In the genomic region with DNA sequence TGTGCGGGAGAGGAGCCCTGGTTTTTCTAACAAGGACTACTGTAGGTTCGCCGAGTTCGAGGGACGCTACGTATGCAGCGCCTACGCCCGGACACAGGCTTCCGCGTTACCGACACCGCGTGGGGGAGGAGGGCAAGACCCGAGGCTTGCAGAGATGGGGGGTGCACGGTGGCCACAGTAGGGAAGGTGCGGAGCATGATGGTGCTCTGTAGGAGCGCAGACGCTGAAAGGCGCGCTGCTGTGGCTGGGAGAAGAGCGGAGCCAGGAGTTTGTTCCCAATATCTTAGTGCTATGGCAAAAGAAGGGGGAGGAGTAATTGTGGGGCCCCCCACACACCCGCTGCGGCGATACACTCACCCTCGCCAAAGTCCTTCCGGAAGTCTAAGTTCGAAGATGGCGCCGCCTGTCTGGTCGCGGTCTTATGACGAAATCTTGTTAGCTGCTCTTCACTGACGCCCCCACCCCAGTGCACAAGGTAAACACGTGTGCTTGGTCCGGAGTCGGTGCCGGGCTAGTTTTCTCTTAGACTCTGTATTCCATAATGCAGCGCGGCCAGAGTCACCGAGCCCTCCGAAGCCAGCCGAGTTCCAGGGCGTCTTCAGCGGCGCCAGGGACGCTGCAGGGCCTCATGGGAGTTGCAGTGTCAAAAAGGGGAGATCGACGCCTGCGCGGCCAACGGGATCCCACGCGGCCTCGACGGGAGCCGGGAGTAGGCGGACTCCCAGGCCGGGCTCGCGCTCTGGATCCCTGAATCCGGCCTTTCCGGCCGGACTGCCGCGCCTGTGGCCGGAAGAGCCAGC, we compare ENCODE assay signal across 8 cellular contexts. TPM values are rescaled to one million over a fixed set of nuclear protein-coding genes. Genes with fewer than 3 reads are reported as not detected.
DNase-seq lines count a peak whose midpoint lies in the region; ATAC-seq and TF ChIP-seq lines count a peak whose summit lies in the region.

A gene with protein sequence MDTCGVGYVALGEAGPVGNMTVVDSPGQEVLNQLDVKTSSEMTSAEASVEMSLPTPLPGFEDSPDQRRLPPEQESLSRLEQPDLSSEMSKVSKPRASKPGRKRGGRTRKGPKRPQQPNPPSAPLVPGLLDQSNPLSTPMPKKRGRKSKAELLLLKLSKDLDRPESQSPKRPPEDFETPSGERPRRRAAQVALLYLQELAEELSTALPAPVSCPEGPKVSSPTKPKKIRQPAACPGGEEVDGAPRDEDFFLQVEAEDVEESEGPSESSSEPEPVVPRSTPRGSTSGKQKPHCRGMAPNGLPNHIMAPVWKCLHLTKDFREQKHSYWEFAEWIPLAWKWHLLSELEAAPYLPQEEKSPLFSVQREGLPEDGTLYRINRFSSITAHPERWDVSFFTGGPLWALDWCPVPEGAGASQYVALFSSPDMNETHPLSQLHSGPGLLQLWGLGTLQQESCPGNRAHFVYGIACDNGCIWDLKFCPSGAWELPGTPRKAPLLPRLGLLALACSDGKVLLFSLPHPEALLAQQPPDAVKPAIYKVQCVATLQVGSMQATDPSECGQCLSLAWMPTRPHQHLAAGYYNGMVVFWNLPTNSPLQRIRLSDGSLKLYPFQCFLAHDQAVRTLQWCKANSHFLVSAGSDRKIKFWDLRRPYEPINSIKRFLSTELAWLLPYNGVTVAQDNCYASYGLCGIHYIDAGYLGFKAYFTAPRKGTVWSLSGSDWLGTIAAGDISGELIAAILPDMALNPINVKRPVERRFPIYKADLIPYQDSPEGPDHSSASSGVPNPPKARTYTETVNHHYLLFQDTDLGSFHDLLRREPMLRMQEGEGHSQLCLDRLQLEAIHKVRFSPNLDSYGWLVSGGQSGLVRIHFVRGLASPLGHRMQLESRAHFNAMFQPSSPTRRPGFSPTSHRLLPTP (minus strand): TSS at position 383 of the 800 bp plus-strand sequence. CDS start 13,210 bp downstream, outside the sequence.

- H3K27ac Mint-ChIP-seq in T-helper 17 cell = peak within 1 kb of the TSS; percentile 100

- H3K27me3 ChIP-seq in left ventricle myocardium inferior (ENCODE audit: low read depth) (no peaks in the 10 kb centered on the region), prostate gland (replicated peaks; ENCODE audit: insufficient read depth) (no peaks in the 10 kb centered on the region)

- no peaks in the 10 kb centered on the region for H3K9me3 ChIP-seq in T-helper 17 cell (ENCODE audit: control insufficient read depth, low read length, poor library complexity, severe bottlenecking)
- H3K9me3 ChIP-seq in left ventricle myocardium inferior (replicated peaks) = no peaks in the 10 kb centered on the region
- no peaks in the 10 kb centered on the region for H3K9me3 ChIP-seq in prostate gland

- under 1% methylated on average over 58 of the region's 67 CpGs for WGBS in prostate gland
- WGBS in urinary bladder = under 1% methylated on average over 67 of the region's 67 CpGs

- TF ChIP-seq POLR2A in GM15510 (IDR thresholded peaks at IDR 0.05; ENCODE audit: borderline replicate concordance, extremely low read depth, insufficient read length) (peak; percentile 53), prostate gland (IDR thresholded peaks at IDR 0.05) (peak; percentile 42)

- no peaks in the 10 kb centered on the region for H3K36me3 ChIP-seq in left ventricle myocardium inferior
- H3K36me3 ChIP-seq in prostate gland = no peaks in the 10 kb centered on the region
- H3K36me3 ChIP-seq in urinary bladder (ENCODE audit: insufficient read depth) = no peaks in the 10 kb centered on the region

- H3K27ac ChIP-seq in left ventricle myocardium inferior (replicated peaks) (peak within 1 kb of the TSS; percentile 97), prostate gland (peak within 1 kb of the TSS; percentile 79 to 83), urinary bladder (ENCODE audit: low read depth) (peak within 1 kb of the TSS; percentile 91)

- H3K4me1 Mint-ChIP-seq in T-helper 17 cell = peaks cover 31% of the 10 kb centered on the region

- H3K4me1 ChIP-seq in left ventricle myocardium inferior (peaks cover 51% of the 10 kb centered on the region), prostate gland (replicated peaks) (peaks cover 4% of the 10 kb centered on the region), urinary bladder (ENCODE audit: insufficient read depth) (peaks cover 2% of the 10 kb centered on the region)

- H3K36me3 Mint-ChIP-seq in T-helper 17 cell (ENCODE audit: low read depth) = peaks cover 4% of the 10 kb centered on the region

- peak; percentile 86 for ATAC-seq in HG02885 (IDR thresholded peaks at IDR 0.05; ENCODE audit: poor library complexity, unreplicated experiment)
- peak; percentile 85 for ATAC-seq in T-helper 17 cell

- H3K4me3 Mint-ChIP-seq in T-helper 17 cell = peak within 1 kb of the TSS; percentile 99

- TF ChIP-seq CTCF in left ventricle myocardium inferior (IDR thresholded peaks at IDR 0.05; ENCODE audit: borderline replicate concordance) (peak; percentile 20), prostate gland (IDR thresholded peaks at IDR 0.05) (no peak)

- intact Hi-C loops in left ventricle myocardium inferior (cut with micrococcal nuclease) (no loop called here), prostate gland (cut with DNase I) (loop anchor here (5.0 kb wide), 1 partner anchor 34 kb away; a partner anchor contains a TSS)

- H3K4me3 ChIP-seq in left ventricle myocardium inferior = peak within 1 kb of the TSS; percentile 93
- H3K4me3 ChIP-seq in prostate gland = peak within 1 kb of the TSS; percentile 70 to 87
- peak within 1 kb of the TSS; percentile 72 for H3K4me3 ChIP-seq in urinary bladder (ENCODE audit: low read depth, low read length)

- DNase-seq in NCI-H1694 treated with DMSO at 0.1 percent for 48 hours (lab: John Stamatoyannopoulos, UW) = peak; percentile 96
- peak; percentile 79 to 84 (median 80) for DNase-seq in T-helper 17 cell
- DNase-seq in amygdala (lab: John Stamatoyannopoulos, UW) = peak; percentile 66 to 100 (median 95)
- peak; percentile 95 for DNase-seq in left ventricle myocardium inferior
- DNase-seq in prostate gland (ENCODE audit: low spot score) = peak; percentile 94

- H3K27me3 Mint-ChIP-seq in T-helper 17 cell = no peaks in the 10 kb centered on the region

RNA-seq across cellular contexts. Expression of the gene that starts here (rescaled TPM):
- 10 to 100 TPM; 52.2 to 70.2 TPM for total RNA-seq in T-helper 17 cell
- total RNA-seq in left ventricle myocardium inferior = 16.2 TPM
- total RNA-seq in prostate gland = 10 to 100 TPM; 41.2 to 66.1 TPM
- total RNA-seq in urinary bladder = 37.7 TPM
- 29.9 TPM for polyA plus RNA-seq in urinary bladder

Comparison
In these comparisons a context has a peak if more than half of its experiments do, and no peak if none do; other contexts are left out.
1. Peak in every context shown above with its lines: DNase-seq, ATAC-seq, H3K4me3 ChIP-seq and H3K27ac ChIP-seq.